ENCODE assay signal across 1 cellular context in the genomic region with DNA sequence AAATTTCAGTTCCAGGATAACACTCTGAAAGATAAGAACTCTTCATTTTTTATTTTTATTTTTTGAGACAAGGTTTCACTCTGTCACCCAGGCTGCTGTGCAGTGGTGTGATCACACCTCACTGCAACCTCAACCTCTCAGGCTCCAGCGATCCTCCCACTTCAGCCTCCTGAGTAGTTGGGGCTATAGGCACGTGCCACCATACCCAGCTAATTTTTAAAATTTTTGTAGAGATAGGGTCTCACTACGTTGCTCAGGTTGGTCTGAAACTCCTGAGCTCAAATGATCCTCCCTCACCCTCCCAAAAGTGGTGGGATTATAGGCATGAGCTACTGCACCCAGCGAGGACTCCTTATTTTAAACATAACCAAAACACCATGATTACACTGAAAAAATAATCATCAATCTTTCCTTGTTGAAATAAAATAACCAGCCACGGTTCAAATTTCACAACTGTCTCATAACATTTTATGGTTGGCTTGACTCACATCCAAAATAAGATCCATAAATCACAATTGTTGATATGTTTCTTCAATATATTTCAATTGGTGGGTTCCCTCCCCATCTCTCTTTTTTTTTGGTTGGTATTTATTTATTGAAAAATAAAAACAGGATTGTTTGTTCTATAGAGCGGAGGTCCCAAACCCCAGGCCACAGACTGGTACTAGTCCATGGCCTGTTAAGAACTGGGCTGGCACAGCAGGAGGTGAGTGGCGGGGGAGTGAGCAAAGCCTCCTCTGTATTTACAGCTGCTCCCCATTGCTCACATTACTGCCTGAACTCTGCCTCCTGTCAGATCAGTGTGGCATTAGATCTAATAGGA.
TF ChIP-seq lines count a peak whose summit lies in the region.

No MANE protein-coding gene starts in this region.

TF ChIP-seq in HEK293, 187 proteins besides CTCF, POLR2A, EP300 and RAD21 (continued from another document):
- TF ChIP-seq WT1 (tag by site-specific recombination; IDR thresholded peaks at IDR 0.05): peak; percentile 93
- TF ChIP-seq, protein P1, sequence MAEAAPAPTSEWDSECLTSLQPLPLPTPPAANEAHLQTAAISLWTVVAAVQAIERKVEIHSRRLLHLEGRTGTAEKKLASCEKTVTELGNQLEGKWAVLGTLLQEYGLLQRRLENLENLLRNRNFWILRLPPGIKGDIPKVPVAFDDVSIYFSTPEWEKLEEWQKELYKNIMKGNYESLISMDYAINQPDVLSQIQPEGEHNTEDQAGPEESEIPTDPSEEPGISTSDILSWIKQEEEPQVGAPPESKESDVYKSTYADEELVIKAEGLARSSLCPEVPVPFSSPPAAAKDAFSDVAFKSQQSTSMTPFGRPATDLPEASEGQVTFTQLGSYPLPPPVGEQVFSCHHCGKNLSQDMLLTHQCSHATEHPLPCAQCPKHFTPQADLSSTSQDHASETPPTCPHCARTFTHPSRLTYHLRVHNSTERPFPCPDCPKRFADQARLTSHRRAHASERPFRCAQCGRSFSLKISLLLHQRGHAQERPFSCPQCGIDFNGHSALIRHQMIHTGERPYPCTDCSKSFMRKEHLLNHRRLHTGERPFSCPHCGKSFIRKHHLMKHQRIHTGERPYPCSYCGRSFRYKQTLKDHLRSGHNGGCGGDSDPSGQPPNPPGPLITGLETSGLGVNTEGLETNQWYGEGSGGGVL (tag by site-specific recombination; IDR thresholded peaks at IDR 0.05): peak; percentile 32; the same call in 1 of the 2 replicates
- TF ChIP-seq ZNF544 (tag by site-specific recombination; IDR thresholded peaks at IDR 0.05): no peak
- TF ChIP-seq ZNF184 (tag by site-specific recombination; IDR thresholded peaks at IDR 0.05): no peak
- TF ChIP-seq KLF7 (tag by site-specific recombination; IDR thresholded peaks at IDR 0.05; ENCODE audit: borderline replicate concordance): 0 out of 2 replicates have a peak, but pooled peaks have one; percentile 19
- TF ChIP-seq, protein P2, sequence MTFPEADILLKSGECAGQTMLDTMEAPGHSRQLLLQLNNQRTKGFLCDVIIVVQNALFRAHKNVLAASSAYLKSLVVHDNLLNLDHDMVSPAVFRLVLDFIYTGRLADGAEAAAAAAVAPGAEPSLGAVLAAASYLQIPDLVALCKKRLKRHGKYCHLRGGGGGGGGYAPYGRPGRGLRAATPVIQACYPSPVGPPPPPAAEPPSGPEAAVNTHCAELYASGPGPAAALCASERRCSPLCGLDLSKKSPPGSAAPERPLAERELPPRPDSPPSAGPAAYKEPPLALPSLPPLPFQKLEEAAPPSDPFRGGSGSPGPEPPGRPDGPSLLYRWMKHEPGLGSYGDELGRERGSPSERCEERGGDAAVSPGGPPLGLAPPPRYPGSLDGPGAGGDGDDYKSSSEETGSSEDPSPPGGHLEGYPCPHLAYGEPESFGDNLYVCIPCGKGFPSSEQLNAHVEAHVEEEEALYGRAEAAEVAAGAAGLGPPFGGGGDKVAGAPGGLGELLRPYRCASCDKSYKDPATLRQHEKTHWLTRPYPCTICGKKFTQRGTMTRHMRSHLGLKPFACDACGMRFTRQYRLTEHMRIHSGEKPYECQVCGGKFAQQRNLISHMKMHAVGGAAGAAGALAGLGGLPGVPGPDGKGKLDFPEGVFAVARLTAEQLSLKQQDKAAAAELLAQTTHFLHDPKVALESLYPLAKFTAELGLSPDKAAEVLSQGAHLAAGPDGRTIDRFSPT (tag by site-specific recombination; IDR thresholded peaks at IDR 0.05): peak; percentile 38; the same call in 1 of the 2 replicates
- TF ChIP-seq ZFP3 (tag by site-specific recombination; IDR thresholded peaks at IDR 0.05; ENCODE audit: low read depth): no peak
- TF ChIP-seq ZNF341 (tag by site-specific recombination; IDR thresholded peaks at IDR 0.05; ENCODE audit: low read depth): 0 out of 2 replicates have a peak, but pooled peaks have one; percentile 15
- TF ChIP-seq, protein P3, sequence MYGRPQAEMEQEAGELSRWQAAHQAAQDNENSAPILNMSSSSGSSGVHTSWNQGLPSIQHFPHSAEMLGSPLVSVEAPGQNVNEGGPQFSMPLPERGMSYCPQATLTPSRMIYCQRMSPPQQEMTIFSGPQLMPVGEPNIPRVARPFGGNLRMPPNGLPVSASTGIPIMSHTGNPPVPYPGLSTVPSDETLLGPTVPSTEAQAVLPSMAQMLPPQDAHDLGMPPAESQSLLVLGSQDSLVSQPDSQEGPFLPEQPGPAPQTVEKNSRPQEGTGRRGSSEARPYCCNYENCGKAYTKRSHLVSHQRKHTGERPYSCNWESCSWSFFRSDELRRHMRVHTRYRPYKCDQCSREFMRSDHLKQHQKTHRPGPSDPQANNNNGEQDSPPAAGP (tag by site-specific recombination; IDR thresholded peaks at IDR 0.05): no peak
- TF ChIP-seq, protein P4, sequence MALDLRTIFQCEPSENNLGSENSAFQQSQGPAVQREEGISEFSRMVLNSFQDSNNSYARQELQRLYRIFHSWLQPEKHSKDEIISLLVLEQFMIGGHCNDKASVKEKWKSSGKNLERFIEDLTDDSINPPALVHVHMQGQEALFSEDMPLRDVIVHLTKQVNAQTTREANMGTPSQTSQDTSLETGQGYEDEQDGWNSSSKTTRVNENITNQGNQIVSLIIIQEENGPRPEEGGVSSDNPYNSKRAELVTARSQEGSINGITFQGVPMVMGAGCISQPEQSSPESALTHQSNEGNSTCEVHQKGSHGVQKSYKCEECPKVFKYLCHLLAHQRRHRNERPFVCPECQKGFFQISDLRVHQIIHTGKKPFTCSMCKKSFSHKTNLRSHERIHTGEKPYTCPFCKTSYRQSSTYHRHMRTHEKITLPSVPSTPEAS (tag by site-specific recombination; IDR thresholded peaks at IDR 0.05): 0 out of 2 replicates have a peak, but pooled peaks have one; percentile 7
- TF ChIP-seq ZNF302 (tag by site-specific recombination; IDR thresholded peaks at IDR 0.05; ENCODE audit: low read depth): no peak
- TF ChIP-seq FEZF1 (tag by site-specific recombination; IDR thresholded peaks at IDR 0.05): peak; percentile 99
- TF ChIP-seq, protein P5, sequence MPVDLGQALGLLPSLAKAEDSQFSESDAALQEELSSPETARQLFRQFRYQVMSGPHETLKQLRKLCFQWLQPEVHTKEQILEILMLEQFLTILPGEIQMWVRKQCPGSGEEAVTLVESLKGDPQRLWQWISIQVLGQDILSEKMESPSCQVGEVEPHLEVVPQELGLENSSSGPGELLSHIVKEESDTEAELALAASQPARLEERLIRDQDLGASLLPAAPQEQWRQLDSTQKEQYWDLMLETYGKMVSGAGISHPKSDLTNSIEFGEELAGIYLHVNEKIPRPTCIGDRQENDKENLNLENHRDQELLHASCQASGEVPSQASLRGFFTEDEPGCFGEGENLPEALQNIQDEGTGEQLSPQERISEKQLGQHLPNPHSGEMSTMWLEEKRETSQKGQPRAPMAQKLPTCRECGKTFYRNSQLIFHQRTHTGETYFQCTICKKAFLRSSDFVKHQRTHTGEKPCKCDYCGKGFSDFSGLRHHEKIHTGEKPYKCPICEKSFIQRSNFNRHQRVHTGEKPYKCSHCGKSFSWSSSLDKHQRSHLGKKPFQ (tag by site-specific recombination; IDR thresholded peaks at IDR 0.05): peak; percentile 95
- TF ChIP-seq ZNF791 (tag by site-specific recombination; IDR thresholded peaks at IDR 0.05): no peak
- TF ChIP-seq, protein P6, sequence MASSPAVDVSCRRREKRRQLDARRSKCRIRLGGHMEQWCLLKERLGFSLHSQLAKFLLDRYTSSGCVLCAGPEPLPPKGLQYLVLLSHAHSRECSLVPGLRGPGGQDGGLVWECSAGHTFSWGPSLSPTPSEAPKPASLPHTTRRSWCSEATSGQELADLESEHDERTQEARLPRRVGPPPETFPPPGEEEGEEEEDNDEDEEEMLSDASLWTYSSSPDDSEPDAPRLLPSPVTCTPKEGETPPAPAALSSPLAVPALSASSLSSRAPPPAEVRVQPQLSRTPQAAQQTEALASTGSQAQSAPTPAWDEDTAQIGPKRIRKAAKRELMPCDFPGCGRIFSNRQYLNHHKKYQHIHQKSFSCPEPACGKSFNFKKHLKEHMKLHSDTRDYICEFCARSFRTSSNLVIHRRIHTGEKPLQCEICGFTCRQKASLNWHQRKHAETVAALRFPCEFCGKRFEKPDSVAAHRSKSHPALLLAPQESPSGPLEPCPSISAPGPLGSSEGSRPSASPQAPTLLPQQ (tag by site-specific recombination; IDR thresholded peaks at IDR 0.05): peak; percentile 16; the same call in 1 of the 2 replicates
- TF ChIP-seq ZNF292 (tag by site-specific recombination; IDR thresholded peaks at IDR 0.05; ENCODE audit: borderline replicate concordance, low read depth): no peak
- TF ChIP-seq ZBTB8A (tag by site-specific recombination; IDR thresholded peaks at IDR 0.05): peak; percentile 63
- no peak for TF ChIP-seq ZNF792 (tag by site-specific recombination; IDR thresholded peaks at IDR 0.05)
- no peak for TF ChIP-seq ZNF768 (tag by site-specific recombination; IDR thresholded peaks at IDR 0.05)
- peak; percentile 25; the same call in 1 of the 2 replicates for TF ChIP-seq ZNF423 (tag by site-specific recombination; IDR thresholded peaks at IDR 0.05)
- peak; percentile 61; the same call in 1 of the 2 replicates for TF ChIP-seq ZBTB17 (tag by site-specific recombination; IDR thresholded peaks at IDR 0.05)
- TF ChIP-seq ZNF843 (tag by site-specific recombination; IDR thresholded peaks at IDR 0.05): peak; percentile 97
- peak; percentile 60; the same call in 1 of the 2 replicates for TF ChIP-seq ZNF596 (tag by site-specific recombination; IDR thresholded peaks at IDR 0.05)
- 0 out of 2 replicates have a peak, but pooled peaks have one; percentile 17 for TF ChIP-seq EGR2 (tag by site-specific recombination; IDR thresholded peaks at IDR 0.05; ENCODE audit: low read depth)
- TF ChIP-seq, protein P7, sequence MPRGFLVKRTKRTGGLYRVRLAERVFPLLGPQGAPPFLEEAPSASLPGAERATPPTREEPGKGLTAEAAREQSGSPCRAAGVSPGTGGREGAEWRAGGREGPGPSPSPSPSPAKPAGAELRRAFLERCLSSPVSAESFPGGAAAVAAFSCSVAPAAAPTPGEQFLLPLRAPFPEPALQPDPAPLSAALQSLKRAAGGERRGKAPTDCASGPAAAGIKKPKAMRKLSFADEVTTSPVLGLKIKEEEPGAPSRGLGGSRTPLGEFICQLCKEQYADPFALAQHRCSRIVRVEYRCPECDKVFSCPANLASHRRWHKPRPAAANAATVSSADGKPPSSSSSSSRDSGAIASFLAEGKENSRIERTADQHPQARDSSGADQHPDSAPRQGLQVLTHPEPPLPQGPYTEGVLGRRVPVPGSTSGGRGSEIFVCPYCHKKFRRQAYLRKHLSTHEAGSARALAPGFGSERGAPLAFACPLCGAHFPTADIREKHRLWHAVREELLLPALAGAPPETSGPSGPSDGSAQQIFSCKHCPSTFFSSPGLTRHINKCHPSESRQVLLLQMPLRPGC (tag by site-specific recombination; IDR thresholded peaks at IDR 0.05): peak; percentile 51
- TF ChIP-seq BCL11B (tag by site-specific recombination; IDR thresholded peaks at IDR 0.05; ENCODE audit: low read depth): peak; percentile 80
- peak; percentile 73; the same call in 1 of the 2 replicates for TF ChIP-seq GLI2 (tag by site-specific recombination; IDR thresholded peaks at IDR 0.05; ENCODE audit: borderline replicate concordance, low read depth)
